Comparison of ENCODE assay signal across 9 cellular contexts in genomic region chr10:75395171-75395954, GRCh38. TPM values are rescaled to one million over a fixed set of nuclear protein-coding genes. Genes with fewer than 3 reads are reported as not detected.
A peak's percentile ranks its signal among the peaks of the same experiment; 100 is the strongest.
DNase-seq lines count a peak whose midpoint lies in the region; ATAC-seq and TF ChIP-seq lines count a peak whose summit lies in the region.
"Had no signal": no experiment of that assay in that cellular context is flagged by ENCODE, and none has a peak within 500 bp of the region (broad histone marks: within the 10 kb centered on the region; RNA-seq: fewer than 3 reads in every experiment).

No MANE protein-coding gene starts in this region.

- H3K4me1 ChIP-seq in left ventricle myocardium inferior, result peaks cover 54% of the 10 kb centered on the region

- CTCF ChIA-PET in activated CD8-positive, alpha-beta memory T cell treated with anti-CD3 and anti-CD28 coated beads, Interleukin-2, amount 10 ng/mL, durations not matched to agents 7 days and 5 days (lab: Charles Lee), result interaction anchor here (0.8 kb wide), 1 partner anchor 13 kb away, joined by 3 read pairs; no protein-coding TSS in a partner anchor

- DNase-seq in activated CD8-positive, alpha-beta memory T cell treated with anti-CD3 and anti-CD28 coated beads, Interleukin-2, amount 50 U/mL, for 48 hours, result peak; percentile 85
- no peak for DNase-seq in activated CD8-positive, alpha-beta memory T cell treated with anti-CD3 and anti-CD28 coated beads, Interleukin-2, amount 10 ng/mL, durations not matched to agents 7 days and 5 days
- peak; percentile 53 for DNase-seq in left ventricle myocardium inferior
- no peak for DNase-seq in retinal pigment epithelial cell (ENCODE audit: low read depth)
- DNase-seq in SK-N-DZ (ENCODE audit: low spot score), result no peak
- no peak for DNase-seq in OCI-M2 (lab: John Stamatoyannopoulos, UW; ENCODE audit: unreplicated experiment)

- ATAC-seq in activated CD8-positive, alpha-beta memory T cell treated with anti-CD3 and anti-CD28 coated beads, Interleukin-2, amount 10 ng/mL, durations not matched to agents 7 days and 5 days, result no peak
- no peak for ATAC-seq in activated T-helper 17 cell treated with anti-CD3 and anti-CD28 coated beads, Interleukin-2, amount 50 U/mL, for 72 hours (replicated peaks)
- no peak for ATAC-seq in GM18519 (IDR thresholded peaks at IDR 0.05; ENCODE audit: low FRiP score, unreplicated experiment)
- ATAC-seq: stimulated activated effector memory CD8-positive, alpha-beta T cell treated with anti-CD3 and anti-CD28 coated beads, Interleukin-12 subunit alpha, Interleukin-12 subunit beta, amount 100 ng/mL, for 72 hours had no signal

- H3K9me3 Mint-ChIP-seq in activated CD8-positive, alpha-beta memory T cell treated with anti-CD3 and anti-CD28 coated beads, Interleukin-2, amount 10 ng/mL, durations not matched to agents 7 days and 5 days (ENCODE audit: low read depth), result no peaks in the 10 kb centered on the region
- no peaks in the 10 kb centered on the region for H3K9me3 Mint-ChIP-seq in activated T-helper 17 cell treated with anti-CD3 and anti-CD28 coated beads, Interleukin-2, amount 50 U/mL, for 72 hours
- H3K9me3 Mint-ChIP-seq: stimulated activated effector memory CD8-positive, alpha-beta T cell treated with anti-CD3 and anti-CD28 coated beads, Interleukin-12 subunit alpha, Interleukin-12 subunit beta, amount 100 ng/mL, for 72 hours had no signal

- peaks cover 15% of the 10 kb centered on the region for H3K36me3 ChIP-seq in left ventricle myocardium inferior

- no peak overlapping the region for H3K4me3 Mint-ChIP-seq in activated CD8-positive, alpha-beta memory T cell treated with anti-CD3 and anti-CD28 coated beads, Interleukin-2, amount 10 ng/mL, durations not matched to agents 7 days and 5 days
- peak overlapping the region; percentile 54 for H3K4me3 Mint-ChIP-seq in activated T-helper 17 cell treated with anti-CD3 and anti-CD28 coated beads, Interleukin-2, amount 50 U/mL, for 72 hours
- H3K4me3 Mint-ChIP-seq: stimulated activated effector memory CD8-positive, alpha-beta T cell treated with anti-CD3 and anti-CD28 coated beads, Interleukin-12 subunit alpha, Interleukin-12 subunit beta, amount 100 ng/mL, for 72 hours had no signal

- peak overlapping the region; percentile 97 for H3K27ac ChIP-seq in left ventricle myocardium inferior (replicated peaks)

- H3K27me3 ChIP-seq in left ventricle myocardium inferior (ENCODE audit: low read depth), result peaks cover 13% of the 10 kb centered on the region

- peak; percentile 96 for TF ChIP-seq CTCF in left ventricle myocardium inferior (IDR thresholded peaks at IDR 0.05; ENCODE audit: borderline replicate concordance)
- peak; percentile 70 for TF ChIP-seq CTCF in retinal pigment epithelial cell (conservative IDR thresholded peaks at IDR 0.05; ENCODE audit: low read depth, low read length)

- H3K4me3 ChIP-seq in left ventricle myocardium inferior (peak overlapping the region; percentile 93), retinal pigment epithelial cell (ENCODE audit: low read length) (peak overlapping the region; percentile 98)

- no peaks in the 10 kb centered on the region for H3K9me3 ChIP-seq in left ventricle myocardium inferior (replicated peaks)

- no peaks in the 10 kb centered on the region for H3K36me3 Mint-ChIP-seq in activated CD8-positive, alpha-beta memory T cell treated with anti-CD3 and anti-CD28 coated beads, Interleukin-2, amount 10 ng/mL, durations not matched to agents 7 days and 5 days
- H3K36me3 Mint-ChIP-seq in activated T-helper 17 cell treated with anti-CD3 and anti-CD28 coated beads, Interleukin-2, amount 50 U/mL, for 72 hours (ENCODE audit: low read depth), result peaks cover 5% of the 10 kb centered on the region

- H3K27ac Mint-ChIP-seq in activated CD8-positive, alpha-beta memory T cell treated with anti-CD3 and anti-CD28 coated beads, Interleukin-2, amount 10 ng/mL, durations not matched to agents 7 days and 5 days, result no peak overlapping the region
- H3K27ac Mint-ChIP-seq in activated T-helper 17 cell treated with anti-CD3 and anti-CD28 coated beads, Interleukin-2, amount 50 U/mL, for 72 hours, result no peak overlapping the region
- H3K27ac Mint-ChIP-seq: stimulated activated effector memory CD8-positive, alpha-beta T cell treated with anti-CD3 and anti-CD28 coated beads, Interleukin-12 subunit alpha, Interleukin-12 subunit beta, amount 100 ng/mL, for 72 hours had no signal

- intact Hi-C loops in left ventricle myocardium inferior (cut with micrococcal nuclease), result loop anchor here (5.0 kb wide), 1 partner anchor 642 kb away; no protein-coding TSS in a partner anchor

- H3K4me1 Mint-ChIP-seq in activated CD8-positive, alpha-beta memory T cell treated with anti-CD3 and anti-CD28 coated beads, Interleukin-2, amount 10 ng/mL, durations not matched to agents 7 days and 5 days, result peaks cover 7% of the 10 kb centered on the region
- peaks cover 5% of the 10 kb centered on the region for H3K4me1 Mint-ChIP-seq in activated T-helper 17 cell treated with anti-CD3 and anti-CD28 coated beads, Interleukin-2, amount 50 U/mL, for 72 hours

- peaks cover 56% of the 10 kb centered on the region for H3K27me3 Mint-ChIP-seq in activated CD8-positive, alpha-beta memory T cell treated with anti-CD3 and anti-CD28 coated beads, Interleukin-2, amount 10 ng/mL, durations not matched to agents 7 days and 5 days
- H3K27me3 Mint-ChIP-seq in activated T-helper 17 cell treated with anti-CD3 and anti-CD28 coated beads, Interleukin-2, amount 50 U/mL, for 72 hours, result peaks cover 49% of the 10 kb centered on the region

RNA-seq across cellular contexts. Expression of gene ZNF503, which starts 6.2 kb away (rescaled TPM):
- total RNA-seq in activated CD8-positive, alpha-beta memory T cell treated with anti-CD3 and anti-CD28 coated beads, Interleukin-2, amount 10 ng/mL, durations not matched to agents 7 days and 5 days, result under 1 TPM; 0.35 to 0.80 TPM
- total RNA-seq in activated T-helper 17 cell treated with anti-CD3 and anti-CD28 coated beads, Interleukin-2, amount 50 U/mL, for 72 hours, result under 1 TPM; 0.13 to 0.30 TPM
- total RNA-seq in left ventricle myocardium inferior, result 5.9 TPM
- 8.0 and 12.9 TPM in 2 replicates for polyA plus RNA-seq in SK-N-DZ (2014; cell fraction: cytosol; rRNA removed)
- 11.3 and 15.4 TPM in 2 replicates for polyA plus RNA-seq in SK-N-DZ (2014; cell fraction: nucleus; rRNA removed)

RNA-seq across cellular contexts. Expression of gene LRMDA, which starts 36.1 kb away (rescaled TPM):
- total RNA-seq in activated CD8-positive, alpha-beta memory T cell treated with anti-CD3 and anti-CD28 coated beads, Interleukin-2, amount 10 ng/mL, durations not matched to agents 7 days and 5 days, result not detected
- not detected for total RNA-seq in activated T-helper 17 cell treated with anti-CD3 and anti-CD28 coated beads, Interleukin-2, amount 50 U/mL, for 72 hours
- 18.7 TPM for total RNA-seq in left ventricle myocardium inferior
- polyA plus RNA-seq in SK-N-DZ (2014; cell fraction: cytosol; rRNA removed), result 0.14 TPM in 1 of 2 replicates, not detected in the other
- polyA plus RNA-seq in SK-N-DZ (2014; cell fraction: nucleus; rRNA removed), result not detected in 2 replicates

Comparison
In these comparisons a context has a peak if more than half of its experiments do, and no peak if none do; other contexts are left out.
1. DNase-seq: peak in activated CD8-positive, alpha-beta memory T cell treated with anti-CD3 and anti-CD28 coated beads, Interleukin-2, amount 50 U/mL, for 48 hours (single experiment) and left ventricle myocardium inferior (single experiment); none in activated CD8-positive, alpha-beta memory T cell treated with anti-CD3 and anti-CD28 coated beads, Interleukin-2, amount 10 ng/mL, durations not matched to agents 7 days and 5 days (single experiment), retinal pigment epithelial cell (single experiment), SK-N-DZ (single experiment) and OCI-M2 (single experiment).
2. RNA of gene LRMDA, which starts 36.1 kb away (total RNA-seq): 18.7 TPM in left ventricle myocardium inferior (single experiment); not detected in activated CD8-positive, alpha-beta memory T cell treated with anti-CD3 and anti-CD28 coated beads, Interleukin-2, amount 10 ng/mL, durations not matched to agents 7 days and 5 days and not detected in activated T-helper 17 cell treated with anti-CD3 and anti-CD28 coated beads, Interleukin-2, amount 50 U/mL, for 72 hours; every median in the first group is over 10 times any median in the second.